Comparison of ENCODE assay signal across 9 cellular contexts in the genomic region with DNA sequence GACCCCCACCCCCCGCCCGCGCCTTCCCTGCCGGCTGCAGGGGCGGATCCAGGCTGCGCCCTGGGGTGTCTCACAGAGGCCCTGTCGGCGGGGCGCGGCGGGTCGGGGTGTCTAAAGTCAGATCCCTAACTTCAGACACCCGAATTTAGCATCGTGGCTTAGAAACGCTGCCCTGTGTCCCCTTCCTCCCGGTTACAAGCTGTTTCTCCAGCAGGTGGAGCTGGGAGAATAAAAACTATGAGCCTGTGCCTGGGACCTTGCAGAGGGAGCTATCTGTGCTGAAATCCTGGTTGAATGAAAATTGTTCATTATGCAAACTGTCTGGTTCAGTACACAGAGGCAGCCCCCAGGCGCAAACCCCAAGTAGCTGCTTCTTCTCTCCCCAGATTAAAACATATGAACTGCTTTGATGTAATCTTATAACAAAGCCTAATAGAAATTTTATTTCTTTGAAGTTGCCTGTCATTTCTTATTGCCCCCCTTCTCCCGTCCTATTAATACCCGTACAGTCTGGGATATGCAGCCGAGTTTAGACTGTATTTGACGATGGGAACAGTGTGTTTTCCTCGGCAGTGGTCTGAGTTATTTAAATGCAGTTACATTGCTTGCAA.
A peak's percentile ranks its signal among the peaks of the same experiment; 100 is the strongest.
DNase-seq lines count a peak whose midpoint lies in the region; ATAC-seq, FAIRE-seq and TF ChIP-seq lines count a peak whose summit lies in the region.
"Had no signal": no experiment of that assay in that cellular context is flagged by ENCODE, and none has a peak within 500 bp of the region (broad histone marks: within the 10 kb centered on the region; RNA-seq: fewer than 3 reads in every experiment).

No MANE protein-coding gene starts in this region.

- peaks cover 6% of the 10 kb centered on the region for H3K4me1 Mint-ChIP-seq in astrocyte (ENCODE audit: low read depth, unreplicated experiment)
- H3K4me1 Mint-ChIP-seq in CD14-positive monocyte: peaks cover 9% of the 10 kb centered on the region

- H3K36me3 Mint-ChIP-seq in astrocyte (ENCODE audit: low read depth, unreplicated experiment) (no peaks in the 10 kb centered on the region), CD14-positive monocyte (peaks cover 0 to 3% of the 10 kb centered on the region in 2 donors)

- H3K27ac Mint-ChIP-seq in astrocyte (ENCODE audit: unreplicated experiment) (no peak overlapping the region), CD14-positive monocyte (no peak overlapping the region)
- H3K27ac Mint-ChIP-seq: dendritic cell treated with granulocyte-macrophage colony-stimulating factor and Interleukin-4, amounts not matched to agents 40 ng/mL and 50 ng/mL, for 4 days had no signal

- intact Hi-C loops in CD14-positive monocyte (cut with micrococcal nuclease): loop anchor here in 1 of 2 donors (10.0 kb wide), 1 partner anchor 336 kb away; no protein-coding TSS in a partner anchor

- peak; percentile 72 for FAIRE-seq in astrocyte (lab: Jason Lieb, UNC)

- H3K9me3 ChIP-seq in MG63: no peaks in the 10 kb centered on the region
- no peaks in the 10 kb centered on the region for H3K9me3 ChIP-seq in astrocyte (ENCODE audit: insufficient read depth, low read depth, low read length)
- H3K9me3 ChIP-seq in hepatocyte (ENCODE audit: low read depth): no peaks in the 10 kb centered on the region

- H3K9ac ChIP-seq in astrocyte (ENCODE audit: low read length) (peak overlapping the region; percentile 10), rectal smooth muscle tissue (ENCODE audit: low read length) (no peak overlapping the region)

- H3K4me3 ChIP-seq in MG63 (no peak overlapping the region), astrocyte (ENCODE audit: insufficient read depth, low read depth, low read length) (peak overlapping the region; percentile 48), hepatocyte (peak overlapping the region; percentile 19), rectal smooth muscle tissue (ENCODE audit: low read length) (peak overlapping the region; percentile 40)

- peaks cover 11% of the 10 kb centered on the region for H3K4me1 ChIP-seq in astrocyte (ENCODE audit: insufficient read depth, low read length)
- peaks cover 16% of the 10 kb centered on the region for H3K4me1 ChIP-seq in hepatocyte (ENCODE audit: insufficient read depth)
- peaks cover 4% of the 10 kb centered on the region for H3K4me1 ChIP-seq in rectal smooth muscle tissue (ENCODE audit: control insufficient read depth, insufficient read depth, low read length)

- H4K20me1 ChIP-seq in astrocyte (ENCODE audit: insufficient read depth, low read length): no peaks in the 10 kb centered on the region
- no peaks in the 10 kb centered on the region for H4K20me1 ChIP-seq in hepatocyte (ENCODE audit: insufficient read depth, poor library complexity, severe bottlenecking)

- DNase-seq in ELR (ENCODE audit: low read depth): peak; percentile 83
- peak; percentile 38 for DNase-seq in MG63
- peak; percentile 85 to 88 for DNase-seq in SHP77 (lab: John Stamatoyannopoulos, UW)
- DNase-seq in astrocyte (ENCODE audit: low read depth): peak; percentile 45
- DNase-seq in hepatocyte (ENCODE audit: low spot score): peak; percentile 83
- DNase-seq in CD14-positive monocyte (ENCODE audit: low spot score): no peak

- TF ChIP-seq CTCF in astrocyte (IDR thresholded peaks at IDR 0.05; ENCODE audit: insufficient read depth, low read depth, low read length): peak; percentile 60
- TF ChIP-seq CTCF in hepatocyte (IDR thresholded peaks at IDR 0.05; ENCODE audit: poor library complexity): peak; percentile 87
- no peak for TF ChIP-seq CTCF in CD14-positive monocyte (IDR thresholded peaks at IDR 0.05)

- 5% methylated on average over 17 of the region's 22 CpGs for WGBS in hepatocyte (ENCODE audit: low lambda C conversion rate, missing lambda C conversion rate)

- H3K27ac ChIP-seq in astrocyte (ENCODE audit: low read depth, low read length) (no peak overlapping the region), hepatocyte (no peak overlapping the region), rectal smooth muscle tissue (ENCODE audit: low read depth, low read length) (no peak overlapping the region)

- no peak overlapping the region for H3K4me3 Mint-ChIP-seq in astrocyte (ENCODE audit: unreplicated experiment)
- peak overlapping the region in 1 of 2 donors; percentile 75 for H3K4me3 Mint-ChIP-seq in CD14-positive monocyte
- H3K4me3 Mint-ChIP-seq: dendritic cell treated with granulocyte-macrophage colony-stimulating factor and Interleukin-4, amounts not matched to agents 40 ng/mL and 50 ng/mL, for 4 days had no signal

- H3K27me3 Mint-ChIP-seq in astrocyte (ENCODE audit: low read depth, unreplicated experiment) (peaks cover 72% of the 10 kb centered on the region), CD14-positive monocyte (ENCODE audit: low read depth in 3 of 3) (peaks cover 65 to 90% (median 79%) of the 10 kb centered on the region in 3 donors)

- H3K36me3 ChIP-seq in MG63: no peaks in the 10 kb centered on the region
- H3K36me3 ChIP-seq in astrocyte (ENCODE audit: insufficient read depth, low read length): no peaks in the 10 kb centered on the region
- no peaks in the 10 kb centered on the region for H3K36me3 ChIP-seq in hepatocyte (replicated peaks; ENCODE audit: insufficient read depth, low read depth)
- no peaks in the 10 kb centered on the region for H3K36me3 ChIP-seq in rectal smooth muscle tissue (ENCODE audit: control insufficient read depth, insufficient read depth, low read length)

- H3K79me2 ChIP-seq in astrocyte (ENCODE audit: insufficient read depth, low read length) (no peaks in the 10 kb centered on the region), hepatocyte (no peaks in the 10 kb centered on the region)

- H2AFZ ChIP-seq in astrocyte (ENCODE audit: low read depth, low read length) (peak overlapping the region; percentile 62), hepatocyte (no peak overlapping the region)

- ATAC-seq in HG03571 (IDR thresholded peaks at IDR 0.05; ENCODE audit: unreplicated experiment): no peak

- H3K27me3 ChIP-seq in MG63 (no peaks in the 10 kb centered on the region), astrocyte (ENCODE audit: insufficient read depth, low read length) (peaks cover 62% of the 10 kb centered on the region), hepatocyte (peaks cover 71% of the 10 kb centered on the region), rectal smooth muscle tissue (ENCODE audit: control insufficient read depth, insufficient read depth, low read length) (peaks cover 42% of the 10 kb centered on the region)

- H3K4me2 ChIP-seq in astrocyte (ENCODE audit: low read length) (peak overlapping the region; percentile 85), hepatocyte (peak overlapping the region; percentile 90)

- H3K9me3 Mint-ChIP-seq in astrocyte (ENCODE audit: unreplicated experiment): no peaks in the 10 kb centered on the region
- H3K9me3 Mint-ChIP-seq in CD14-positive monocyte: peaks cover 0 to 10% (median 3%) of the 10 kb centered on the region in 7 donors
- H3K9me3 Mint-ChIP-seq: dendritic cell treated with granulocyte-macrophage colony-stimulating factor and Interleukin-4, amounts not matched to agents 40 ng/mL and 50 ng/mL, for 4 days had no signal

- H3K9me2 ChIP-seq in hepatocyte (replicated peaks; ENCODE audit: insufficient read depth): no peaks in the 10 kb centered on the region
